In genomic region chr2:86649119-86649947, GRCh38 we compare ENCODE assay signal across 1 cellular context.
TF ChIP-seq lines count a peak whose summit lies in the region.

No MANE protein-coding gene starts in this region.

TF ChIP-seq in HepG2, 621 proteins besides CTCF, POLR2A, EP300 and RAD21 (continued from another document and continues in another):
- TF ChIP-seq, protein P1, sequence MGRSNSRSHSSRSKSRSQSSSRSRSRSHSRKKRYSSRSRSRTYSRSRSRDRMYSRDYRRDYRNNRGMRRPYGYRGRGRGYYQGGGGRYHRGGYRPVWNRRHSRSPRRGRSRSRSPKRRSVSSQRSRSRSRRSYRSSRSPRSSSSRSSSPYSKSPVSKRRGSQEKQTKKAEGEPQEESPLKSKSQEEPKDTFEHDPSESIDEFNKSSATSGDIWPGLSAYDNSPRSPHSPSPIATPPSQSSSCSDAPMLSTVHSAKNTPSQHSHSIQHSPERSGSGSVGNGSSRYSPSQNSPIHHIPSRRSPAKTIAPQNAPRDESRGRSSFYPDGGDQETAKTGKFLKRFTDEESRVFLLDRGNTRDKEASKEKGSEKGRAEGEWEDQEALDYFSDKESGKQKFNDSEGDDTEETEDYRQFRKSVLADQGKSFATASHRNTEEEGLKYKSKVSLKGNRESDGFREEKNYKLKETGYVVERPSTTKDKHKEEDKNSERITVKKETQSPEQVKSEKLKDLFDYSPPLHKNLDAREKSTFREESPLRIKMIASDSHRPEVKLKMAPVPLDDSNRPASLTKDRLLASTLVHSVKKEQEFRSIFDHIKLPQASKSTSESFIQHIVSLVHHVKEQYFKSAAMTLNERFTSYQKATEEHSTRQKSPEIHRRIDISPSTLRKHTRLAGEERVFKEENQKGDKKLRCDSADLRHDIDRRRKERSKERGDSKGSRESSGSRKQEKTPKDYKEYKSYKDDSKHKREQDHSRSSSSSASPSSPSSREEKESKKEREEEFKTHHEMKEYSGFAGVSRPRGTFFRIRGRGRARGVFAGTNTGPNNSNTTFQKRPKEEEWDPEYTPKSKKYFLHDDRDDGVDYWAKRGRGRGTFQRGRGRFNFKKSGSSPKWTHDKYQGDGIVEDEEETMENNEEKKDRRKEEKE (IDR thresholded peaks at IDR 0.05): no peak
- TF ChIP-seq NKX3-1 (CRISPR knock-in tag; IDR thresholded peaks at IDR 0.05): 0 out of 2 replicates have a peak, but pooled peaks have one; percentile 67
- no peak for TF ChIP-seq ZNF704 (CRISPR knock-in tag; IDR thresholded peaks at IDR 0.05; ENCODE audit: borderline replicate concordance)
- no peak for TF ChIP-seq EZH2 (conservative IDR thresholded peaks at IDR 0.05; ENCODE audit: low read depth, low read length)
- TF ChIP-seq, protein P2, sequence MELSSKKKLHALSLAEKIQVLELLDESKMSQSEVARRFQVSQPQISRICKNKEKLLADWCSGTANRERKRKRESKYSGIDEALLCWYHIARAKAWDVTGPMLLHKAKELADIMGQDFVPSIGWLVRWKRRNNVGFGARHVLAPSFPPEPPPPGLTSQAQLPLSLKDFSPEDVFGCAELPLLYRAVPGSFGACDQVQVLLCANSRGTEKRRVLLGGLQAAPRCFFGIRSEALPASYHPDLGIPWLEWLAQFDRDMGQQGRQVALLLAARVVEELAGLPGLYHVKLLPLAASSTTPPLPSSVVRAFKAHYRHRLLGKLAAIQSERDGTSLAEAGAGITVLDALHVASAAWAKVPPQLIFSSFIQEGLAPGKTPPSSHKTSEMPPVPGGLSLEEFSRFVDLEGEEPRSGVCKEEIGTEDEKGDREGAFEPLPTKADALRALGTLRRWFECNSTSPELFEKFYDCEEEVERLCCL (CRISPR knock-in tag; IDR thresholded peaks at IDR 0.05; ENCODE audit: borderline replicate concordance): no peak
- TF ChIP-seq NR3C1 (CRISPR knock-in tag; IDR thresholded peaks at IDR 0.05): no peak
- TF ChIP-seq RORA (CRISPR knock-in tag; IDR thresholded peaks at IDR 0.05): no peak
- TF ChIP-seq ZBTB1 (CRISPR knock-in tag; IDR thresholded peaks at IDR 0.05; ENCODE audit: borderline replicate concordance): no peak
- no peak for TF ChIP-seq ARNT (IDR thresholded peaks at IDR 0.05)
- no peak for TF ChIP-seq SP4 (CRISPR knock-in tag; IDR thresholded peaks at IDR 0.05)
- no peak for TF ChIP-seq TBP (CRISPR knock-in tag; IDR thresholded peaks at IDR 0.05)
- no peak for TF ChIP-seq ZNF260 (CRISPR knock-in tag; IDR thresholded peaks at IDR 0.05; ENCODE audit: borderline replicate concordance, low read depth)
- TF ChIP-seq, protein P3, sequence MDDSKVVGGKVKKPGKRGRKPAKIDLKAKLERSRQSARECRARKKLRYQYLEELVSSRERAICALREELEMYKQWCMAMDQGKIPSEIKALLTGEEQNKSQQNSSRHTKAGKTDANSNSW (CRISPR knock-in tag; IDR thresholded peaks at IDR 0.05; ENCODE audit: borderline replicate concordance): no peak
- TF ChIP-seq NFKB2 (CRISPR knock-in tag; IDR thresholded peaks at IDR 0.05; ENCODE audit: borderline replicate concordance): no peak
- no peak for TF ChIP-seq NFRKB (IDR thresholded peaks at IDR 0.05)
- no peak for TF ChIP-seq KMT2A (CRISPR knock-in tag; IDR thresholded peaks at IDR 0.05)
- TF ChIP-seq ZNF672 (CRISPR knock-in tag; IDR thresholded peaks at IDR 0.05): no peak
- TF ChIP-seq ZEB1 (IDR thresholded peaks at IDR 0.05; ENCODE audit: insufficient replicate concordance, low read depth): peak; percentile 28
- TF ChIP-seq, protein P4, sequence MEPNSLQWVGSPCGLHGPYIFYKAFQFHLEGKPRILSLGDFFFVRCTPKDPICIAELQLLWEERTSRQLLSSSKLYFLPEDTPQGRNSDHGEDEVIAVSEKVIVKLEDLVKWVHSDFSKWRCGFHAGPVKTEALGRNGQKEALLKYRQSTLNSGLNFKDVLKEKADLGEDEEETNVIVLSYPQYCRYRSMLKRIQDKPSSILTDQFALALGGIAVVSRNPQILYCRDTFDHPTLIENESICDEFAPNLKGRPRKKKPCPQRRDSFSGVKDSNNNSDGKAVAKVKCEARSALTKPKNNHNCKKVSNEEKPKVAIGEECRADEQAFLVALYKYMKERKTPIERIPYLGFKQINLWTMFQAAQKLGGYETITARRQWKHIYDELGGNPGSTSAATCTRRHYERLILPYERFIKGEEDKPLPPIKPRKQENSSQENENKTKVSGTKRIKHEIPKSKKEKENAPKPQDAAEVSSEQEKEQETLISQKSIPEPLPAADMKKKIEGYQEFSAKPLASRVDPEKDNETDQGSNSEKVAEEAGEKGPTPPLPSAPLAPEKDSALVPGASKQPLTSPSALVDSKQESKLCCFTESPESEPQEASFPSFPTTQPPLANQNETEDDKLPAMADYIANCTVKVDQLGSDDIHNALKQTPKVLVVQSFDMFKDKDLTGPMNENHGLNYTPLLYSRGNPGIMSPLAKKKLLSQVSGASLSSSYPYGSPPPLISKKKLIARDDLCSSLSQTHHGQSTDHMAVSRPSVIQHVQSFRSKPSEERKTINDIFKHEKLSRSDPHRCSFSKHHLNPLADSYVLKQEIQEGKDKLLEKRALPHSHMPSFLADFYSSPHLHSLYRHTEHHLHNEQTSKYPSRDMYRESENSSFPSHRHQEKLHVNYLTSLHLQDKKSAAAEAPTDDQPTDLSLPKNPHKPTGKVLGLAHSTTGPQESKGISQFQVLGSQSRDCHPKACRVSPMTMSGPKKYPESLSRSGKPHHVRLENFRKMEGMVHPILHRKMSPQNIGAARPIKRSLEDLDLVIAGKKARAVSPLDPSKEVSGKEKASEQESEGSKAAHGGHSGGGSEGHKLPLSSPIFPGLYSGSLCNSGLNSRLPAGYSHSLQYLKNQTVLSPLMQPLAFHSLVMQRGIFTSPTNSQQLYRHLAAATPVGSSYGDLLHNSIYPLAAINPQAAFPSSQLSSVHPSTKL (CRISPR knock-in tag; IDR thresholded peaks at IDR 0.05): peak; percentile 77
- TF ChIP-seq ZNF784 (CRISPR knock-in tag; IDR thresholded peaks at IDR 0.05; ENCODE audit: borderline replicate concordance): no peak
- no peak for TF ChIP-seq ZNF550 (CRISPR knock-in tag; IDR thresholded peaks at IDR 0.05; ENCODE audit: borderline replicate concordance)
- TF ChIP-seq ATRX (CRISPR knock-in tag; IDR thresholded peaks at IDR 0.05; ENCODE audit: borderline replicate concordance): no peak
- no peak for TF ChIP-seq RARG (CRISPR knock-in tag; IDR thresholded peaks at IDR 0.05; ENCODE audit: low read depth)
- no peak for TF ChIP-seq ZNF878 (CRISPR knock-in tag; IDR thresholded peaks at IDR 0.05)
- TF ChIP-seq ZNF83 (CRISPR knock-in tag; IDR thresholded peaks at IDR 0.05; ENCODE audit: borderline replicate concordance): no peak
- no peak for TF ChIP-seq GATAD1 (CRISPR knock-in tag; IDR thresholded peaks at IDR 0.05)
- TF ChIP-seq, protein P5, sequence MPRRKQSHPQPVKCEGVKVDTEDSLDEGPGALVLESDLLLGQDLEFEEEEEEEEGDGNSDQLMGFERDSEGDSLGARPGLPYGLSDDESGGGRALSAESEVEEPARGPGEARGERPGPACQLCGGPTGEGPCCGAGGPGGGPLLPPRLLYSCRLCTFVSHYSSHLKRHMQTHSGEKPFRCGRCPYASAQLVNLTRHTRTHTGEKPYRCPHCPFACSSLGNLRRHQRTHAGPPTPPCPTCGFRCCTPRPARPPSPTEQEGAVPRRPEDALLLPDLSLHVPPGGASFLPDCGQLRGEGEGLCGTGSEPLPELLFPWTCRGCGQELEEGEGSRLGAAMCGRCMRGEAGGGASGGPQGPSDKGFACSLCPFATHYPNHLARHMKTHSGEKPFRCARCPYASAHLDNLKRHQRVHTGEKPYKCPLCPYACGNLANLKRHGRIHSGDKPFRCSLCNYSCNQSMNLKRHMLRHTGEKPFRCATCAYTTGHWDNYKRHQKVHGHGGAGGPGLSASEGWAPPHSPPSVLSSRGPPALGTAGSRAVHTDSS (CRISPR knock-in tag; conservative IDR thresholded peaks at IDR 0.05): no peak
- TF ChIP-seq, protein P6, sequence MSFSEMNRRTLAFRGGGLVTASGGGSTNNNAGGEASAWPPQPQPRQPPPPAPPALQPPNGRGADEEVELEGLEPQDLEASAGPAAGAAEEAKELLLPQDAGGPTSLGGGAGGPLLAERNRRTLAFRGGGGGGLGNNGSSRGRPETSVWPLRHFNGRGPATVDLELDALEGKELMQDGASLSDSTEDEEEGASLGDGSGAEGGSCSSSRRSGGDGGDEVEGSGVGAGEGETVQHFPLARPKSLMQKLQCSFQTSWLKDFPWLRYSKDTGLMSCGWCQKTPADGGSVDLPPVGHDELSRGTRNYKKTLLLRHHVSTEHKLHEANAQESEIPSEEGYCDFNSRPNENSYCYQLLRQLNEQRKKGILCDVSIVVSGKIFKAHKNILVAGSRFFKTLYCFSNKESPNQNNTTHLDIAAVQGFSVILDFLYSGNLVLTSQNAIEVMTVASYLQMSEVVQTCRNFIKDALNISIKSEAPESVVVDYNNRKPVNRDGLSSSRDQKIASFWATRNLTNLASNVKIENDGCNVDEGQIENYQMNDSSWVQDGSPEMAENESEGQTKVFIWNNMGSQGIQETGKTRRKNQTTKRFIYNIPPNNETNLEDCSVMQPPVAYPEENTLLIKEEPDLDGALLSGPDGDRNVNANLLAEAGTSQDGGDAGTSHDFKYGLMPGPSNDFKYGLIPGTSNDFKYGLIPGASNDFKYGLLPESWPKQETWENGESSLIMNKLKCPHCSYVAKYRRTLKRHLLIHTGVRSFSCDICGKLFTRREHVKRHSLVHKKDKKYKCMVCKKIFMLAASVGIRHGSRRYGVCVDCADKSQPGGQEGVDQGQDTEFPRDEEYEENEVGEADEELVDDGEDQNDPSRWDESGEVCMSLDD (CRISPR knock-in tag; IDR thresholded peaks at IDR 0.05; ENCODE audit: borderline replicate concordance): no peak
- TF ChIP-seq, protein P7, sequence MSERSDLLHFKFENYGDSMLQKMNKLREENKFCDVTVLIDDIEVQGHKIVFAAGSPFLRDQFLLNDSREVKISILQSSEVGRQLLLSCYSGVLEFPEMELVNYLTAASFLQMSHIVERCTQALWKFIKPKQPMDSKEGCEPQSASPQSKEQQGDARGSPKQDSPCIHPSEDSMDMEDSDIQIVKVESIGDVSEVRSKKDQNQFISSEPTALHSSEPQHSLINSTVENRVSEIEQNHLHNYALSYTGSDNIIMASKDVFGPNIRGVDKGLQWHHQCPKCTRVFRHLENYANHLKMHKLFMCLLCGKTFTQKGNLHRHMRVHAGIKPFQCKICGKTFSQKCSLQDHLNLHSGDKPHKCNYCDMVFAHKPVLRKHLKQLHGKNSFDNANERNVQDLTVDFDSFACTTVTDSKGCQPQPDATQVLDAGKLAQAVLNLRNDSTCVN (CRISPR knock-in tag; IDR thresholded peaks at IDR 0.05; ENCODE audit: borderline replicate concordance): no peak
- TF ChIP-seq, protein P8, sequence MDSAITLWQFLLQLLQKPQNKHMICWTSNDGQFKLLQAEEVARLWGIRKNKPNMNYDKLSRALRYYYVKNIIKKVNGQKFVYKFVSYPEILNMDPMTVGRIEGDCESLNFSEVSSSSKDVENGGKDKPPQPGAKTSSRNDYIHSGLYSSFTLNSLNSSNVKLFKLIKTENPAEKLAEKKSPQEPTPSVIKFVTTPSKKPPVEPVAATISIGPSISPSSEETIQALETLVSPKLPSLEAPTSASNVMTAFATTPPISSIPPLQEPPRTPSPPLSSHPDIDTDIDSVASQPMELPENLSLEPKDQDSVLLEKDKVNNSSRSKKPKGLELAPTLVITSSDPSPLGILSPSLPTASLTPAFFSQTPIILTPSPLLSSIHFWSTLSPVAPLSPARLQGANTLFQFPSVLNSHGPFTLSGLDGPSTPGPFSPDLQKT (CRISPR knock-in tag; IDR thresholded peaks at IDR 0.05; ENCODE audit: borderline replicate concordance): no peak
- TF ChIP-seq ZNF367 (CRISPR knock-in tag; IDR thresholded peaks at IDR 0.05; ENCODE audit: borderline replicate concordance): no peak
- no peak for TF ChIP-seq NR2F6 (IDR thresholded peaks at IDR 0.05)
- 0 out of 2 replicates have a peak, but pooled peaks have one; percentile 10 for TF ChIP-seq NR2F6 (CRISPR knock-in tag; IDR thresholded peaks at IDR 0.05)
- TF ChIP-seq THYN1 (CRISPR knock-in tag; IDR thresholded peaks at IDR 0.05; ENCODE audit: borderline replicate concordance, low read depth): no peak
- TF ChIP-seq ZNF256 (CRISPR knock-in tag; conservative IDR thresholded peaks at IDR 0.05): 0 out of 2 replicates have a peak, but pooled peaks have one; percentile 53
- TF ChIP-seq FOXC1 (CRISPR knock-in tag; IDR thresholded peaks at IDR 0.05; ENCODE audit: borderline replicate concordance): no peak
- no peak for TF ChIP-seq ZNF703 (CRISPR knock-in tag; IDR thresholded peaks at IDR 0.05; ENCODE audit: borderline replicate concordance)
- no peak for TF ChIP-seq ZNF713 (CRISPR knock-in tag; IDR thresholded peaks at IDR 0.05)
- TF ChIP-seq, protein P9, sequence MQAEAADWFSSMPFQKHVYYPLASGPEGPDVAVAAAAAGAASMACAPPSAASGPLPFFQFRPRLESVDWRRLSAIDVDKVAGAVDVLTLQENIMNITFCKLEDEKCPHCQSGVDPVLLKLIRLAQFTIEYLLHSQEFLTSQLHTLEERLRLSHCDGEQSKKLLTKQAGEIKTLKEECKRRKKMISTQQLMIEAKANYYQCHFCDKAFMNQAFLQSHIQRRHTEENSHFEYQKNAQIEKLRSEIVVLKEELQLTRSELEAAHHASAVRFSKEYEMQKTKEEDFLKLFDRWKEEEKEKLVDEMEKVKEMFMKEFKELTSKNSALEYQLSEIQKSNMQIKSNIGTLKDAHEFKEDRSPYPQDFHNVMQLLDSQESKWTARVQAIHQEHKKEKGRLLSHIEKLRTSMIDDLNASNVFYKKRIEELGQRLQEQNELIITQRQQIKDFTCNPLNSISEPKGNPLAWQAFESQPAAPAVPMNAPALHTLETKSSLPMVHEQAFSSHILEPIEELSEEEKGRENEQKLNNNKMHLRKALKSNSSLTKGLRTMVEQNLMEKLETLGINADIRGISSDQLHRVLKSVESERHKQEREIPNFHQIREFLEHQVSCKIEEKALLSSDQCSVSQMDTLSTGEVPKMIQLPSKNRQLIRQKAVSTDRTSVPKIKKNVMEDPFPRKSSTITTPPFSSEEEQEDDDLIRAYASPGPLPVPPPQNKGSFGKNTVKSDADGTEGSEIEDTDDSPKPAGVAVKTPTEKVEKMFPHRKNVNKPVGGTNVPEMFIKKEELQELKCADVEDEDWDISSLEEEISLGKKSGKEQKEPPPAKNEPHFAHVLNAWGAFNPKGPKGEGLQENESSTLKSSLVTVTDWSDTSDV (CRISPR knock-in tag; IDR thresholded peaks at IDR 0.05): no peak
- TF ChIP-seq ZNF350 (CRISPR knock-in tag; IDR thresholded peaks at IDR 0.05; ENCODE audit: borderline replicate concordance, low read depth): no peak
- 0 out of 2 replicates have a peak, but pooled peaks have one; percentile 8 for TF ChIP-seq PPARG (CRISPR knock-in tag; conservative IDR thresholded peaks at IDR 0.05)
